In the genomic region with DNA sequence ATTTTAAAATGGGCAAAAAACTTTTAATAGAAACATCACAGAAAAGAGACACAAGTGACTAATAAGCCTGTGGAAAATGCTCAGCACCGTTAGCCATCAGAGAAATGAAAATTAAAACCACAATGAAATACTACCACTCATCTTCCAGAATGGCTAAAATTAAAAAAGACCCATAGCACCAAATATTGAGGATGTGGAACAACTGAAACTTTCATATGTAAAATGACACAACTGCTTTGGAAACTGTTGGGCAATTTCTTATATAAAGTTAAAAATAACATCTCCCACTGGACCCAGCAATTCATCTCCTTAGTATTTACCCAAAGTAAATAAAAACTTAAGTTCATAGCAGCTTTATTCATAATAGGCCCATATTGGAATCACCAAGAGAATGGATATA, we compare ENCODE assay signal across 22 cellular contexts.
"Had no signal": no experiment of that assay in that cellular context is flagged by ENCODE, and none has a peak within 500 bp of the region (broad histone marks: within the 10 kb centered on the region; RNA-seq: fewer than 3 reads in every experiment).

No MANE protein-coding gene starts in this region.

- H3K27ac Mint-ChIP-seq: activated naive CD8-positive, alpha-beta T cell treated with anti-CD3 and anti-CD28 coated beads for 36 hours; endodermal cell; naive thymus-derived CD8-positive, alpha-beta T cell; stimulated activated naive CD8-positive, alpha-beta T cell treated with anti-CD3 and anti-CD28 coated beads, Interleukin-15, Interleukin-2, amounts not matched to agents 100 ng/mL and 50 ng/mL, for 24 hours; T-cell; T-helper 2 cell treated with Interferon-gamma antibody and Interleukin-4, amounts not matched to agents 5 μg/mL and 100 μg/mL, for 36 hours had no signal

- H3K27me3 Mint-ChIP-seq: activated naive CD8-positive, alpha-beta T cell treated with anti-CD3 and anti-CD28 coated beads for 36 hours; stimulated activated naive CD8-positive, alpha-beta T cell treated with anti-CD3 and anti-CD28 coated beads, Interleukin-15, Interleukin-2, amounts not matched to agents 100 ng/mL and 50 ng/mL, for 24 hours; T-cell had no signal

- H3K4me1 Mint-ChIP-seq: activated naive CD8-positive, alpha-beta T cell treated with anti-CD3 and anti-CD28 coated beads for 36 hours; naive thymus-derived CD8-positive, alpha-beta T cell; T-cell had no signal

- H3K4me1 ChIP-seq: breast epithelium, left lung, tibial artery had no signal

- H3K9me3 ChIP-seq: breast epithelium, esophagus squamous epithelium, left lung, ovary, tibial artery had no signal

- H3K4me3 Mint-ChIP-seq: activated naive CD8-positive, alpha-beta T cell treated with anti-CD3 and anti-CD28 coated beads for 36 hours; endodermal cell; naive thymus-derived CD8-positive, alpha-beta T cell; stimulated activated naive CD8-positive, alpha-beta T cell treated with anti-CD3 and anti-CD28 coated beads, Interleukin-15, Interleukin-2, amounts not matched to agents 100 ng/mL and 50 ng/mL, for 24 hours; T-cell; T-helper 2 cell treated with Interferon-gamma antibody and Interleukin-4, amounts not matched to agents 5 μg/mL and 100 μg/mL, for 36 hours had no signal

- H3K27ac ChIP-seq: breast epithelium, coronary artery, esophagus squamous epithelium, left lung, ovary, skin epidermis, tibial artery, WERI-Rb-1 had no signal

- ATAC-seq: left lung; naive thymus-derived CD8-positive, alpha-beta T cell; right cardiac atrium; T-cell had no signal

- H3K36me3 ChIP-seq: esophagus squamous epithelium, left lung, ovary, tibial artery, WERI-Rb-1 had no signal

- H3K27me3 ChIP-seq: breast epithelium, left lung, ovary, tibial artery had no signal

- DNase-seq: activated CD4-positive, alpha-beta T cell treated with anti-CD3 and anti-CD28 coated beads, Interleukin-2, amount 50 U/mL, for 1 hour; activated CD4-positive, CD25-positive, alpha-beta regulatory T cell treated with anti-CD3 and anti-CD28 coated beads, Interleukin-2, amount 50 U/mL, for 72 hours; activated naive CD8-positive, alpha-beta T cell treated with anti-CD3 and anti-CD28 coated beads for 36 hours; activated T-cell treated with anti-CD3 and anti-CD28 coated beads, Interleukin-2, amount 50 U/mL, for 1 hour; amniotic stem cell; endodermal cell; esophagus squamous epithelium; foreskin melanocyte; left lung; naive thymus-derived CD8-positive, alpha-beta T cell; ovary; right cardiac atrium; stimulated activated CD4-positive, alpha-beta T cell treated with anti-CD3 and anti-CD28 coated beads, Interleukin-1b, Interleukin-23, amount 100 ng/mL, for 48 hours; T-cell; tibial artery; WERI-Rb-1 had no signal

- H3K9me3 Mint-ChIP-seq: activated naive CD8-positive, alpha-beta T cell treated with anti-CD3 and anti-CD28 coated beads for 36 hours; stimulated activated naive CD8-positive, alpha-beta T cell treated with anti-CD3 and anti-CD28 coated beads, Interleukin-15, Interleukin-2, amounts not matched to agents 100 ng/mL and 50 ng/mL, for 24 hours; T-cell; T-helper 2 cell treated with Interferon-gamma antibody and Interleukin-4, amounts not matched to agents 5 μg/mL and 100 μg/mL, for 36 hours had no signal

- H3K4me3 ChIP-seq: breast epithelium, coronary artery, esophagus squamous epithelium, left lung, lung, ovary, skin epidermis, tibial artery had no signal

- H3K36me3 Mint-ChIP-seq: activated naive CD8-positive, alpha-beta T cell treated with anti-CD3 and anti-CD28 coated beads for 36 hours; naive thymus-derived CD8-positive, alpha-beta T cell; T-cell had no signal
